Comparison of ENCODE assay signal across 8 cellular contexts in the genomic region with DNA sequence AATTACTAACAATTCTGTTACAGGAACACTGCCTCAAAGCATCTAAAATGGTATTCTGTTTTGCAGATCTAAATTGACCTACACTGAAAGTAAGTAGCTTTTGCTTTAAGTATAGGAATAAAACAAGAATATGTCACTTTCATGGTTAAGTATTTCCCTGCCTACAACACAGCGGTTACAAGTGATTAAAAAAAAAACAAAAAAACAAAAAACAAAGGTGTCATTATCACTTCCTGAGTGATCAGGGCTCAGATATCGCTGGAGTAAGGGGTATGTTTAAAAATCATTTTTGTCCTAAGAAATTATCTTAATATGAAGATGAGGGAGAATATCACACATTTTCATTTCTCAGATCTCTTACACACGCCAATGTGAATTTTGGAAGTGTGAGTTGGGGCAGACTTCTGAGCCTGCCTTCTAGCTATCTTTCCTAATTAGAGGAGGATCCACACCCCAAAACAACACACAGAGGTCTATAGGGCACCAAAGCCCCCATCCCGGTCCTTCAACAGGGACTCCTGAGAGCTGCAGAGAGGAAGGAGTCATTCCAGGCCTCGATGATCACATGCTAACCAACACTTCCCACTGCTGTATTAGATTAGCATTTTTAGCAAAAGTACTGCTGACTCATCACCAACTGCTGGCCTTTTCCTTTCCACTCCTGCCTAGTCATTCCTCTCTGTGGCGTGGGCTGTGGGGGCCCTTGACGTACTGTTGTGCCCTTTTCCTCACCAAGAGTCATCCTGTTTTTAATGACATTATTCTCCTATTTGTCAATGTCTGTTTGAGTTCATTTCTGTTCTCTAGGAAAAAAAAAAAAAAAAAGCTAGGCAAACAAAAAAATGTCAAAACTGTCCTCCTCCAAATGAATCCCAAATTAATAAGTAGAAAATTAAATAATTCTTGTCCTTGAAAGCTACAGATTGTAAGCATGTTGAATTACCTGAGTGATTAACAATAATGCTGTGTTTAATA. TPM values are rescaled to one million over a fixed set of nuclear protein-coding genes. Genes with fewer than 3 reads are reported as not detected.
DNase-seq lines count a peak whose midpoint lies in the region; ATAC-seq, FAIRE-seq and TF ChIP-seq lines count a peak whose summit lies in the region.

No MANE protein-coding gene starts in this region.

- peak; percentile 17 for FAIRE-seq in urothelium cell line (lab: Jason Lieb, UNC)

- no peak for TF ChIP-seq CTCF in osteocyte (IDR thresholded peaks at IDR 0.05)

- peak overlapping the region; percentile 95 for H3K27ac Mint-ChIP-seq in osteocyte (ENCODE audit: unreplicated experiment)

- peak; percentile 92 for DNase-seq in AG20443 (ENCODE audit: low spot score)
- DNase-seq in activated CD8-positive, alpha-beta memory T cell treated with anti-CD3 and anti-CD28 coated beads for 48 hours (ENCODE audit: low read depth in 2 of 3, low spot score in 2 of 3) = peak; percentile 23 to 45 (median 24)
- DNase-seq in fibroblast of peridontal ligament (ENCODE audit: extremely low read depth) = peak; percentile 97
- DNase-seq in osteocyte (ENCODE audit: extremely low spot score, unreplicated experiment) = no peak
- DNase-seq in urothelium cell line (ENCODE audit: low spot score) = peak; percentile 76
- DNase-seq in NCI-H187 treated with DMSO at 0.1 percent for 48 hours (lab: John Stamatoyannopoulos, UW) = no peak

- ATAC-seq in GM19395 (IDR thresholded peaks at IDR 0.05; ENCODE audit: unreplicated experiment) (peak; percentile 89), HG03565 (IDR thresholded peaks at IDR 0.05; ENCODE audit: unreplicated experiment) (peak; percentile 95)

- no peak overlapping the region for H3K4me3 Mint-ChIP-seq in osteocyte (ENCODE audit: unreplicated experiment)

- peaks cover 11% of the 10 kb centered on the region for H3K9me3 Mint-ChIP-seq in osteocyte (ENCODE audit: unreplicated experiment)

- peaks cover 10% of the 10 kb centered on the region for H3K36me3 Mint-ChIP-seq in osteocyte (ENCODE audit: unreplicated experiment)

- no peaks in the 10 kb centered on the region for H3K27me3 Mint-ChIP-seq in osteocyte (ENCODE audit: unreplicated experiment)

- H3K4me1 Mint-ChIP-seq in osteocyte (ENCODE audit: unreplicated experiment) = peaks cover 10% of the 10 kb centered on the region

RNA-seq across cellular contexts. Expression of a gene that starts 31.2 kb away (rescaled TPM):
- 2.7 and 4.4 TPM in 2 replicates for total RNA-seq in osteocyte

Comparison
In these comparisons a context has a peak if more than half of its experiments do, and no peak if none do; other contexts are left out.
1. DNase-seq: peak in AG20443 (single experiment), activated CD8-positive, alpha-beta memory T cell treated with anti-CD3 and anti-CD28 coated beads for 48 hours (3 of 3), fibroblast of peridontal ligament (single experiment) and urothelium cell line (single experiment); none in osteocyte (single experiment) and NCI-H187 treated with DMSO at 0.1 percent for 48 hours (single experiment).